ENCODE assay signal across 8 cellular contexts in genomic region chr7:66843492-66843891, GRCh38.
DNase-seq lines count a peak whose midpoint lies in the region; FAIRE-seq and TF ChIP-seq lines count a peak whose summit lies in the region.
"Not testable (repeated sequence)": the region's sequence is repeated elsewhere in the genome, so short reads cannot be mapped to it uniquely, and the experiment has no call there.

No MANE protein-coding gene starts in this region.

- not testable (repeated sequence) for H3K79me2 ChIP-seq in astrocyte (ENCODE audit: insufficient read depth, low read length)

- intact Hi-C loops in Caco-2 (cut with micrococcal nuclease; ENCODE audit: unreplicated experiment); posterior vena cava (cut with DNase I): not testable (repeated sequence)

- not testable (repeated sequence) for H2AK5ac ChIP-seq in mesenchymal stem cell (ENCODE audit: low read length, severe bottlenecking)

- H3K23ac ChIP-seq in mesenchymal stem cell (ENCODE audit: low read length in 2 of 2), result not testable (repeated sequence)

- not testable (repeated sequence) for FAIRE-seq in astrocyte (lab: Jason Lieb, UNC)

- 84% methylated on average over 7 of the region's 7 CpGs for WGBS in mesenchymal stem cell

- not testable (repeated sequence) for H4K20me1 ChIP-seq in astrocyte (ENCODE audit: insufficient read depth, low read length)

- not testable (repeated sequence) for H2BK5ac ChIP-seq in mesenchymal stem cell (ENCODE audit: low read depth, low read length, poor library complexity, severe bottlenecking)

- H2BK120ac ChIP-seq in mesenchymal stem cell (ENCODE audit: low read depth, low read length), result not testable (repeated sequence)

- not testable (repeated sequence) for H3K27me3 ChIP-seq in Caco-2 (replicated peaks; ENCODE audit: control insufficient read depth, insufficient read depth, low read length); astrocyte (ENCODE audit: insufficient read depth, low read length); mesenchymal stem cell (ENCODE audit: control insufficient read depth in 1 of 2, insufficient read depth in 1 of 2, low read length in 2 of 2)

- H3K9me3 ChIP-seq in Caco-2; astrocyte (ENCODE audit: insufficient read depth, low read depth, low read length); mesenchymal stem cell (ENCODE audit: control insufficient read depth, low read length): not testable (repeated sequence)

- not testable (repeated sequence) for BruUV-seq in Caco-2 (replicated peaks; lab: Mats Ljungman, UMichigan)

- H3K27me3 Mint-ChIP-seq in Caco-2 (ENCODE audit: insufficient read depth, unreplicated experiment); activated CD4-positive, alpha-beta T cell treated with anti-CD3 and anti-CD28 coated beads, Interleukin-2, amount 10 ng/mL, durations not matched to agents 7 days and 5 days; astrocyte (ENCODE audit: low read depth, unreplicated experiment); type B pancreatic cell: not testable (repeated sequence)

- H3K36me3 ChIP-seq in Caco-2 (ENCODE audit: control insufficient read depth, insufficient read depth, low read length); astrocyte (ENCODE audit: insufficient read depth, low read length); mesenchymal stem cell (ENCODE audit: control insufficient read depth in 1 of 2, insufficient read depth in 2 of 2, low read depth in 1 of 2, low read length in 2 of 2): not testable (repeated sequence)

- not testable (repeated sequence) for H3K4ac ChIP-seq in mesenchymal stem cell (ENCODE audit: low read depth in 1 of 2, low read length in 2 of 2)

- DNase-seq in Caco-2, result peak in 1 of 2 experiments; percentile 14
- not testable (repeated sequence) for DNase-seq in NB4 (ENCODE audit: low read depth); activated CD4-positive, alpha-beta T cell treated with anti-CD3 and anti-CD28 coated beads, Interleukin-2, amount 10 ng/mL, durations not matched to agents 7 days and 5 days; astrocyte (ENCODE audit: low read depth); fibroblast of mammary gland (ENCODE audit: low read depth); mesenchymal stem cell; type B pancreatic cell (ENCODE audit: extremely low spot score, unreplicated experiment)
- DNase-seq in posterior vena cava (ENCODE audit: low spot score), result peak; percentile 58

- H3K9ac ChIP-seq in astrocyte (ENCODE audit: low read length) (peak overlapping the region; percentile 89), mesenchymal stem cell (ENCODE audit: low read length) (peak overlapping the region; percentile 97)

- not testable (repeated sequence) for H4K91ac ChIP-seq in mesenchymal stem cell (ENCODE audit: low read length)

- H3K27ac ChIP-seq in astrocyte (ENCODE audit: low read depth, low read length); mesenchymal stem cell (ENCODE audit: low read length, poor library complexity, severe bottlenecking): not testable (repeated sequence)

- peak overlapping the region; percentile 91 for H3K4me2 ChIP-seq in astrocyte (ENCODE audit: low read length)
- H3K4me2 ChIP-seq in mesenchymal stem cell (ENCODE audit: low read length, poor library complexity, severe bottlenecking), result not testable (repeated sequence)

- CTCF ChIA-PET in Caco-2 (lab: Charles Lee), result not testable (repeated sequence)
- CTCF ChIA-PET in activated CD4-positive, alpha-beta T cell treated with anti-CD3 and anti-CD28 coated beads, Interleukin-2, amount 10 ng/mL, durations not matched to agents 7 days and 5 days (lab: Charles Lee), result interaction anchor here (1.9 kb wide), 1 partner anchor 50 kb away, joined by 4 read pairs; no protein-coding TSS in a partner anchor

- H3K4me3 Mint-ChIP-seq in Caco-2 (ENCODE audit: unreplicated experiment) (peak overlapping the region; percentile 92), astrocyte (ENCODE audit: unreplicated experiment) (peak overlapping the region; percentile 93), type B pancreatic cell (peak overlapping the region; percentile 99)
- H3K4me3 Mint-ChIP-seq in activated CD4-positive, alpha-beta T cell treated with anti-CD3 and anti-CD28 coated beads, Interleukin-2, amount 10 ng/mL, durations not matched to agents 7 days and 5 days, result peak overlapping the region; percentile 95

- not testable (repeated sequence) for H3K18ac ChIP-seq in mesenchymal stem cell (ENCODE audit: low read depth in 1 of 2, low read length in 2 of 2)

- not testable (repeated sequence) for H3K14ac ChIP-seq in mesenchymal stem cell (ENCODE audit: low read length in 2 of 2)

- not testable (repeated sequence) for H3K79me1 ChIP-seq in mesenchymal stem cell (replicated peaks; ENCODE audit: low read length, poor library complexity, severe bottlenecking)

- not testable (repeated sequence) for H3K4me1 ChIP-seq in Caco-2; mesenchymal stem cell (ENCODE audit: control insufficient read depth, insufficient read depth, low read depth, low read length)
- H3K4me1 ChIP-seq in astrocyte (ENCODE audit: insufficient read depth, low read length), result peaks cover 11% of the 10 kb centered on the region

- H3K4me3 ChIP-seq in Caco-2 (ENCODE audit: low read depth, low read length) (peak overlapping the region; percentile 67), NB4 (ENCODE audit: low read depth, low read length) (peak overlapping the region; percentile 78), astrocyte (ENCODE audit: insufficient read depth, low read depth, low read length) (peak overlapping the region; percentile 77), fibroblast of mammary gland (ENCODE audit: control insufficient read depth, low read depth, low read length) (peak overlapping the region; percentile 83), mesenchymal stem cell (ENCODE audit: insufficient read depth in 1 of 2, low read depth in 1 of 2, low read length in 2 of 2) (peak overlapping the region in 1 of 2 experiments; percentile 97)

- not testable (repeated sequence) for H3K27ac Mint-ChIP-seq in Caco-2 (ENCODE audit: unreplicated experiment); astrocyte (ENCODE audit: unreplicated experiment)
- peak overlapping the region; percentile 63 for H3K27ac Mint-ChIP-seq in activated CD4-positive, alpha-beta T cell treated with anti-CD3 and anti-CD28 coated beads, Interleukin-2, amount 10 ng/mL, durations not matched to agents 7 days and 5 days
- peak overlapping the region; percentile 100 for H3K27ac Mint-ChIP-seq in type B pancreatic cell

- peaks cover 12% of the 10 kb centered on the region for H3K4me1 Mint-ChIP-seq in Caco-2 (ENCODE audit: low read depth, unreplicated experiment)
- H3K4me1 Mint-ChIP-seq in activated CD4-positive, alpha-beta T cell treated with anti-CD3 and anti-CD28 coated beads, Interleukin-2, amount 10 ng/mL, durations not matched to agents 7 days and 5 days, result peaks cover 33% of the 10 kb centered on the region
- peaks cover 14% of the 10 kb centered on the region for H3K4me1 Mint-ChIP-seq in astrocyte (ENCODE audit: low read depth, unreplicated experiment)
- peaks cover 20% of the 10 kb centered on the region for H3K4me1 Mint-ChIP-seq in type B pancreatic cell (ENCODE audit: unreplicated experiment)

- H2AFZ ChIP-seq in astrocyte (ENCODE audit: low read depth, low read length); mesenchymal stem cell (ENCODE audit: low read depth, low read length): not testable (repeated sequence)

- POLR2A ChIA-PET in Caco-2 (lab: Charles Lee), result interaction anchor here (0.5 kb wide), 1 partner anchor 459 kb away, joined by 3 read pairs; no protein-coding TSS in a partner anchor
- POLR2A ChIA-PET in activated CD4-positive, alpha-beta T cell treated with anti-CD3 and anti-CD28 coated beads, Interleukin-2, amount 10 ng/mL, durations not matched to agents 7 days and 5 days (lab: Charles Lee), result interaction anchor here (1.5 kb wide), 1 partner anchor 152 kb away, joined by 7 read pairs; the partner anchor contains the start of gene SBDS

- TF ChIP-seq CTCF in Caco-2 (IDR thresholded peaks at IDR 0.05; ENCODE audit: insufficient read depth in 1 of 2, low read depth in 1 of 2, low read length in 1 of 2, severe bottlenecking in 1 of 2, unreplicated experiment in 1 of 2); NB4 (IDR thresholded peaks at IDR 0.05; ENCODE audit: low read depth, low read length); astrocyte (IDR thresholded peaks at IDR 0.05; ENCODE audit: insufficient read depth, low read depth, low read length); fibroblast of mammary gland (conservative IDR thresholded peaks at IDR 0.05; ENCODE audit: control insufficient read depth, insufficient read depth, low read depth, low read length); type B pancreatic cell (conservative IDR thresholded peaks at IDR 0.05): not testable (repeated sequence)

- H3K36me3 Mint-ChIP-seq in Caco-2 (ENCODE audit: insufficient read depth, unreplicated experiment); activated CD4-positive, alpha-beta T cell treated with anti-CD3 and anti-CD28 coated beads, Interleukin-2, amount 10 ng/mL, durations not matched to agents 7 days and 5 days (ENCODE audit: low read depth); astrocyte (ENCODE audit: low read depth, unreplicated experiment); type B pancreatic cell: not testable (repeated sequence)

- not testable (repeated sequence) for TF ChIP-seq POLR2A in NB4 (IDR thresholded peaks at IDR 0.05; ENCODE audit: extremely low read depth, insufficient read length)

- H2BK12ac ChIP-seq in mesenchymal stem cell (ENCODE audit: low read length in 2 of 2), result not testable (repeated sequence)

- H2BK15ac ChIP-seq in mesenchymal stem cell (ENCODE audit: low read depth, poor library complexity, severe bottlenecking), result not testable (repeated sequence)

- H4K8ac ChIP-seq in mesenchymal stem cell (ENCODE audit: low read length), result not testable (repeated sequence)

- not testable (repeated sequence) for H3K9me3 Mint-ChIP-seq in Caco-2 (ENCODE audit: unreplicated experiment); activated CD4-positive, alpha-beta T cell treated with anti-CD3 and anti-CD28 coated beads, Interleukin-2, amount 10 ng/mL, durations not matched to agents 7 days and 5 days; astrocyte (ENCODE audit: unreplicated experiment); type B pancreatic cell
